ENCODE assay signal across 10 cellular contexts in the genomic region with DNA sequence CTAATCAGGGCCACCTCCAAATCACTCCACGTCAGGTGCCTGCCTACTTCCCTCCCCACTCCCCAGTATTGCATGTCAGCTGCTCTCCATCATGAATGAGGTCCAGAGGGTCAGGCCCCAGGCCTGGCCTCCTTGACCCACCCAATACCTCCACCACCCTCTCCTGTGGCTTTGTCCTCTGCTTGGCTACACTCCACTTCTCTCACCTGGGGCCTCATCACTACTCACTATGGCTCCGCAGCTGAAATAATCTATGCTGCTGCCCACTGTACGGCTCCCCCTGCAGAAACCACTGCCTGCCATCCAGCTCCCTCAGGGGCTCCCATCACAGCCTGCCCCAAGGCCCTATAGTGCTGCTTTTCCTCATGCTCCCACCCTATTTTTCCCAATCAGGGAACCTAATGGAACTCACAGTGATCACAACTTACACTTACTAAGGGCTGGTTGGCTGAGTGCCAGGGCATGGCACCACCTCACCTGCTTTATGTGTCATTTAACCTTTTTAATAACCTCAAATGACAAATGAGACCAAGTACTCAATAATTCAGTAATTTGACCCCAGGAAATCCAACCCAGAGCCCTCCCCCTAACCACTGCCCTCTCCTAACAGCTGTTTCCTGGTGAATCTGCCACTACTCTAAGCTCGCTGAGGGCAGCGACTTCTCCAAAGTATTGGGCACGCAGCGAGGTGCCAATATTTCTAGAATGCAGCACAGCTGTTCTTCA. TPM values are rescaled to one million over a fixed set of nuclear protein-coding genes. Genes with fewer than 3 reads are reported as not detected.
DNase-seq lines count a peak whose midpoint lies in the region; ATAC-seq, FAIRE-seq and TF ChIP-seq lines count a peak whose summit lies in the region.
"Had no signal": no experiment of that assay in that cellular context is flagged by ENCODE, and none has a peak within 500 bp of the region (broad histone marks: within the 10 kb centered on the region; RNA-seq: fewer than 3 reads in every experiment).

No MANE protein-coding gene starts in this region.

- H4K20me1 ChIP-seq in HCT116 (ENCODE audit: insufficient read depth) (no peaks in the 10 kb centered on the region), neural progenitor cell (ENCODE audit: low read depth) (peaks cover 12% of the 10 kb centered on the region)

- BruUV-seq in HCT116 (replicated peaks; lab: Mats Ljungman, UMichigan), result no TSS peak

- H3K9ac ChIP-seq in HCT116 (ENCODE audit: low read length), result no peak overlapping the region
- no peak overlapping the region for H3K9ac ChIP-seq in neural progenitor cell
- peak overlapping the region in 1 of 2 donors; percentile 93 for H3K9ac ChIP-seq in kidney (ENCODE audit: low read length in 2 of 2)
- H3K9ac ChIP-seq: KMS-11 had no signal

- H3K27ac Mint-ChIP-seq in CD8-positive, alpha-beta memory T cell, result peak overlapping the region in 7 of 8 donors; percentile 44 to 94 (median 64)
- H3K27ac Mint-ChIP-seq in activated T-helper 17 cell treated with anti-CD3 and anti-CD28 coated beads, Interleukin-2, amount 50 U/mL, for 72 hours, result peak overlapping the region; percentile 92
- H3K27ac Mint-ChIP-seq in neural progenitor cell (no peak overlapping the region), CD14-positive monocyte (peak overlapping the region in 2 of 7 donors; percentile 0 to 34)

- no peaks in the 10 kb centered on the region for H3K36me3 ChIP-seq in CD8-positive, alpha-beta memory T cell (ENCODE audit: insufficient read depth, low read length)
- peaks cover 2 to 3% of the 10 kb centered on the region in 2 experiments; a peak in 2 of 4 replicates for H3K36me3 ChIP-seq in HCT116 (ENCODE audit: control insufficient read depth in 1 of 2, insufficient read depth in 2 of 2, low read length in 2 of 2)
- no peaks in the 10 kb centered on the region for H3K36me3 ChIP-seq in neural progenitor cell
- peaks cover 2 to 4% of the 10 kb centered on the region in 2 donors for H3K36me3 ChIP-seq in kidney (ENCODE audit: control insufficient read depth in 1 of 2, insufficient read depth in 2 of 2, low read length in 2 of 2)

- peaks cover 0 to 11% (median 0%) of the 10 kb centered on the region in 3 donors for H3K36me3 Mint-ChIP-seq in CD8-positive, alpha-beta memory T cell
- H3K36me3 Mint-ChIP-seq in activated T-helper 17 cell treated with anti-CD3 and anti-CD28 coated beads, Interleukin-2, amount 50 U/mL, for 72 hours (ENCODE audit: low read depth), result peaks cover 7% of the 10 kb centered on the region
- H3K36me3 Mint-ChIP-seq in neural progenitor cell, result peaks cover 3% of the 10 kb centered on the region
- peaks cover 28 to 33% of the 10 kb centered on the region in 2 donors for H3K36me3 Mint-ChIP-seq in CD14-positive monocyte

- TF ChIP-seq CTCF in HCT116 (IDR thresholded peaks at IDR 0.05 in 2 of 3, conservative IDR thresholded peaks at IDR 0.05 in 1 of 3; ENCODE audit: borderline replicate concordance in 1 of 3, insufficient read depth in 1 of 3, low read depth in 2 of 3, low read length in 2 of 3) (no peak), neural progenitor cell (IDR thresholded peaks at IDR 0.05) (no peak), kidney (IDR thresholded peaks at IDR 0.05; ENCODE audit: borderline replicate concordance, extremely low read depth, insufficient read depth) (no peak), CD14-positive monocyte (IDR thresholded peaks at IDR 0.05) (no peak)

- POLR2A ChIA-PET in CD8-positive, alpha-beta memory T cell (lab: Charles Lee), result no interaction called here
- POLR2A ChIA-PET in HCT116 (lab: Charles Lee), result interaction anchor here (0.9 kb wide), 1 partner anchor 12 kb away, joined by 3 read pairs; no protein-coding TSS in a partner anchor

- no peak overlapping the region for H3K27ac ChIP-seq in CD8-positive, alpha-beta memory T cell (ENCODE audit: low read depth, low read length)
- no peak overlapping the region for H3K27ac ChIP-seq in HCT116 (ENCODE audit: low read depth, low read length)
- no peak overlapping the region for H3K27ac ChIP-seq in neural progenitor cell
- no peak overlapping the region for H3K27ac ChIP-seq in kidney (ENCODE audit: low read depth in 2 of 2, low read length in 2 of 2)
- H3K27ac ChIP-seq: KMS-11, Peyer's patch had no signal

- peaks cover 29% of the 10 kb centered on the region for H3K4me1 ChIP-seq in CD8-positive, alpha-beta memory T cell (ENCODE audit: insufficient read depth, low read length)
- H3K4me1 ChIP-seq in HCT116 (ENCODE audit: control insufficient read depth in 1 of 2, insufficient read depth in 2 of 2, low read length in 2 of 2) (peaks cover 16 to 23% of the 10 kb centered on the region in 2 experiments), neural progenitor cell (peaks cover 4% of the 10 kb centered on the region), kidney (ENCODE audit: control insufficient read depth in 1 of 2, insufficient read depth in 1 of 2, low read depth in 1 of 2, low read length in 2 of 2) (peaks cover 13 to 30% of the 10 kb centered on the region in 2 donors)

- H3K27me3 ChIP-seq in CD8-positive, alpha-beta memory T cell (ENCODE audit: insufficient read depth, low read length, poor library complexity, severe bottlenecking), result no peaks in the 10 kb centered on the region
- no peaks in the 10 kb centered on the region for H3K27me3 ChIP-seq in HCT116 (ENCODE audit: insufficient read depth, low read length)
- H3K27me3 ChIP-seq in neural progenitor cell, result peaks cover 7% of the 10 kb centered on the region
- H3K27me3 ChIP-seq: Peyer's patch had no signal

- DNase-seq in CD8-positive, alpha-beta memory T cell, result no peak
- no peak for DNase-seq in HCT116 (ENCODE audit: low read depth, low spot score)
- no peak for DNase-seq in neural progenitor cell (ENCODE audit: low spot score)
- DNase-seq in kidney, result no peak
- no peak for DNase-seq in germinal center (ENCODE audit: low spot score)
- no peak for DNase-seq in CD14-positive monocyte (ENCODE audit: low spot score)
- DNase-seq in HTR-8/SVneo (ENCODE audit: insufficient read length, low spot score), result no peak

- H3K9me3 Mint-ChIP-seq in CD8-positive, alpha-beta memory T cell, result no peaks in the 10 kb centered on the region
- no peaks in the 10 kb centered on the region for H3K9me3 Mint-ChIP-seq in activated T-helper 17 cell treated with anti-CD3 and anti-CD28 coated beads, Interleukin-2, amount 50 U/mL, for 72 hours
- H3K9me3 Mint-ChIP-seq in neural progenitor cell (no peaks in the 10 kb centered on the region), CD14-positive monocyte (no peaks in the 10 kb centered on the region)

- H3K4me1 Mint-ChIP-seq in CD8-positive, alpha-beta memory T cell, result peaks cover 58 to 70% (median 64%) of the 10 kb centered on the region in 3 donors
- peaks cover 55% of the 10 kb centered on the region for H3K4me1 Mint-ChIP-seq in activated T-helper 17 cell treated with anti-CD3 and anti-CD28 coated beads, Interleukin-2, amount 50 U/mL, for 72 hours
- H3K4me1 Mint-ChIP-seq in neural progenitor cell, result peaks cover 29% of the 10 kb centered on the region
- H3K4me1 Mint-ChIP-seq in CD14-positive monocyte, result peaks cover 61% of the 10 kb centered on the region

- no peak for FAIRE-seq in kidney (lab: Jason Lieb, UNC)
- FAIRE-seq in HTR-8/SVneo (lab: Jason Lieb, UNC), result no peak

- H3K9me3 ChIP-seq in CD8-positive, alpha-beta memory T cell (ENCODE audit: low read length), result no peaks in the 10 kb centered on the region
- H3K9me3 ChIP-seq in HCT116 (ENCODE audit: control insufficient read depth in 1 of 2, insufficient read depth in 1 of 2, low read depth in 1 of 2, low read length in 2 of 2) (no peaks in the 10 kb centered on the region), neural progenitor cell (ENCODE audit: low read depth) (no peaks in the 10 kb centered on the region), kidney (ENCODE audit: control insufficient read depth in 1 of 2, low read length in 2 of 2) (no peaks in the 10 kb centered on the region)
- H3K9me3 ChIP-seq: Peyer's patch had no signal

- CTCF ChIA-PET in CD8-positive, alpha-beta memory T cell (lab: Charles Lee), result interaction anchor here (1.1 to 2.8 kb wide), 4 partner anchors 10 to 183 kb away, joined by 3 to 24 read pairs (median 9); no protein-coding TSS in a partner anchor
- CTCF ChIA-PET in HCT116 (lab: Charles Lee), result interaction anchor here (1.1 kb wide), 1 partner anchor 183 kb away, joined by 4 read pairs; no protein-coding TSS in a partner anchor

- no peak for ATAC-seq in HCT116
- ATAC-seq in activated T-helper 17 cell treated with anti-CD3 and anti-CD28 coated beads, Interleukin-2, amount 50 U/mL, for 72 hours (replicated peaks), result no peak

- no peak for TF ChIP-seq RAD21 in HCT116 (IDR thresholded peaks at IDR 0.05; ENCODE audit: low read depth)

- peak overlapping the region in 6 of 7 donors; percentile 5 to 84 (median 81) for H3K4me3 Mint-ChIP-seq in CD8-positive, alpha-beta memory T cell
- H3K4me3 Mint-ChIP-seq in activated T-helper 17 cell treated with anti-CD3 and anti-CD28 coated beads, Interleukin-2, amount 50 U/mL, for 72 hours, result peak overlapping the region; percentile 96
- H3K4me3 Mint-ChIP-seq in neural progenitor cell, result peak overlapping the region; percentile 58
- no peak overlapping the region for H3K4me3 Mint-ChIP-seq in CD14-positive monocyte

- H3K79me2 ChIP-seq in HCT116 (ENCODE audit: insufficient read depth, low read length), result peaks cover 19% of the 10 kb centered on the region; the same call in 1 of the 2 replicates
- H3K79me2 ChIP-seq in neural progenitor cell (ENCODE audit: low read depth), result peaks cover 9% of the 10 kb centered on the region

- H2AFZ ChIP-seq in HCT116 (ENCODE audit: low read depth, low read length, poor library complexity, severe bottlenecking) (no peak overlapping the region), neural progenitor cell (replicated peaks) (no peak overlapping the region)

- H3F3A ChIP-seq in neural progenitor cell (ENCODE audit: low read depth), result no peaks in the 10 kb centered on the region

- intact Hi-C loops in HCT116 (cut with micrococcal nuclease) (loop anchor here (5.0 kb wide), 1 partner anchor 77 kb away; no protein-coding TSS in a partner anchor), kidney (cut with DNase I) (no loop called here), CD14-positive monocyte (cut with micrococcal nuclease) (loop anchor here (5.0 to 10.0 kb wide), 3 partner anchors 72 to 180 kb away; a partner anchor contains a TSS)

- H3K4me3 ChIP-seq in CD8-positive, alpha-beta memory T cell (ENCODE audit: low read length), result no peak overlapping the region
- H3K4me3 ChIP-seq in HCT116 (replicated peaks in 1 of 2; ENCODE audit: low read depth in 1 of 2, low read length in 2 of 2) (no peak overlapping the region), neural progenitor cell (no peak overlapping the region), kidney (ENCODE audit: low read length in 2 of 2) (peak overlapping the region in 1 of 2 donors; percentile 96)

- H3K4me2 ChIP-seq in HCT116 (ENCODE audit: low read length) (peak overlapping the region; percentile 92), neural progenitor cell (no peak overlapping the region)

- peaks cover 0 to 2% of the 10 kb centered on the region in 2 donors for H3K27me3 Mint-ChIP-seq in CD8-positive, alpha-beta memory T cell
- H3K27me3 Mint-ChIP-seq in activated T-helper 17 cell treated with anti-CD3 and anti-CD28 coated beads, Interleukin-2, amount 50 U/mL, for 72 hours, result no peaks in the 10 kb centered on the region
- no peaks in the 10 kb centered on the region for H3K27me3 Mint-ChIP-seq in neural progenitor cell (ENCODE audit: insufficient read depth, low read depth)
- H3K27me3 Mint-ChIP-seq in CD14-positive monocyte (ENCODE audit: low read depth in 3 of 3), result peaks cover 3 to 10% (median 7%) of the 10 kb centered on the region in 3 donors

- no peak for TF ChIP-seq POLR2A in HCT116 (IDR thresholded peaks at IDR 0.05; ENCODE audit: borderline replicate concordance, extremely low read depth, insufficient read depth, insufficient read length)

- no peaks in the 10 kb centered on the region for H3K9me2 ChIP-seq in HCT116 (ENCODE audit: insufficient read depth)

- RAD21 ChIA-PET in HCT116 (lab: Charles Lee; ENCODE audit: low non-redundant PET in 1 of 2, low total read pairs in 2 of 2, uncharacterized antibody in 2 of 2, unreplicated experiment in 2 of 2), result interaction anchor here in 1 of 2 experiments (1.9 kb wide), 1 partner anchor 183 kb away, joined by 5 read pairs; no protein-coding TSS in a partner anchor

RNA-seq across cellular contexts. Expression of a gene that starts 2.3 kb away (rescaled TPM):
- 10 to 100 TPM; 21.6 to 22.8 TPM for total RNA-seq in CD8-positive, alpha-beta memory T cell
- 16.9 TPM for polyA plus RNA-seq in CD8-positive, alpha-beta memory T cell
- total RNA-seq in HCT116 (2021; ENCODE audit: unreplicated experiment) (38.8 TPM), neural progenitor cell (ENCODE audit: low replicate concordance) (18.0 and 38.5 TPM in 2 replicates), kidney (70.9 TPM)
- 29.6 and 34.1 TPM in 2 replicates for polyA plus RNA-seq in HCT116 (2012)
- 10 to 100 TPM; 21.2 to 24.2 TPM for total RNA-seq in activated T-helper 17 cell treated with anti-CD3 and anti-CD28 coated beads, Interleukin-2, amount 50 U/mL, for 72 hours
- polyA plus RNA-seq in kidney (ENCODE audit: insufficient read depth, low read depth, low replicate concordance) (38.8 TPM), CD14-positive monocyte (10 to 100 TPM; 23.2 to 31.2 TPM)

RNA-seq across cellular contexts. Expression of a gene that starts 2.4 kb away (rescaled TPM):
- total RNA-seq in CD8-positive, alpha-beta memory T cell, result 1 to 10 TPM in 1 of 2 experiments, under 1 TPM in 1; 0.80 to 1.1 TPM
- polyA plus RNA-seq in CD8-positive, alpha-beta memory T cell, result 0.67 TPM
- 5.6 TPM for total RNA-seq in HCT116 (2021; ENCODE audit: unreplicated experiment)
- polyA plus RNA-seq in HCT116 (2012), result 2.1 TPM in 2 replicates
- total RNA-seq in activated T-helper 17 cell treated with anti-CD3 and anti-CD28 coated beads, Interleukin-2, amount 50 U/mL, for 72 hours, result 1 to 10 TPM; 2.7 to 4.7 TPM
- 1.2 and 2.3 TPM in 2 replicates for total RNA-seq in neural progenitor cell (ENCODE audit: low replicate concordance)
- 14.1 TPM for total RNA-seq in kidney
- 4.8 TPM for polyA plus RNA-seq in kidney (ENCODE audit: insufficient read depth, low read depth, low replicate concordance)
- polyA plus RNA-seq in CD14-positive monocyte, result 1 to 10 TPM in 1 of 2 donors, under 1 TPM in 1; 0.67 to 2.2 TPM

RNA-seq across cellular contexts. Expression of a gene that starts 48.3 kb away (rescaled TPM):
- total RNA-seq in CD8-positive, alpha-beta memory T cell, result 10 to 100 TPM; 31.7 to 33.8 TPM
- 30.7 TPM for polyA plus RNA-seq in CD8-positive, alpha-beta memory T cell
- total RNA-seq in HCT116 (2021; ENCODE audit: unreplicated experiment), result 15.0 TPM
- polyA plus RNA-seq in HCT116 (2012), result 22.5 and 60.5 TPM in 2 replicates
- total RNA-seq in activated T-helper 17 cell treated with anti-CD3 and anti-CD28 coated beads, Interleukin-2, amount 50 U/mL, for 72 hours, result 100 to 1,000 TPM in 1 of 2 donors, 10 to 100 TPM in 1; 42.9 to 145 TPM
- total RNA-seq in neural progenitor cell (ENCODE audit: low replicate concordance), result 1.9 and 6.5 TPM in 2 replicates
- total RNA-seq in kidney, result 21.6 TPM
- polyA plus RNA-seq in kidney (ENCODE audit: insufficient read depth, low read depth, low replicate concordance), result 16.5 TPM
- polyA plus RNA-seq in CD14-positive monocyte, result 100 to 1,000 TPM; 104 to 113 TPM

RNA-seq across cellular contexts. Expression of a gene that starts 53.3 kb away (rescaled TPM):
- 10 to 100 TPM; 44.7 to 46.3 TPM for total RNA-seq in CD8-positive, alpha-beta memory T cell
- 44.7 TPM for polyA plus RNA-seq in CD8-positive, alpha-beta memory T cell
- total RNA-seq in HCT116 (2021; ENCODE audit: unreplicated experiment), result 35.6 TPM
- 12.6 and 14.5 TPM in 2 replicates for polyA plus RNA-seq in HCT116 (2012)
- total RNA-seq in activated T-helper 17 cell treated with anti-CD3 and anti-CD28 coated beads, Interleukin-2, amount 50 U/mL, for 72 hours, result 10 to 100 TPM; 56.6 to 81.1 TPM
- 76.3 and 127 TPM in 2 replicates for total RNA-seq in neural progenitor cell (ENCODE audit: low replicate concordance)
- total RNA-seq in kidney, result 48.3 TPM
- 21.0 TPM for polyA plus RNA-seq in kidney (ENCODE audit: insufficient read depth, low read depth, low replicate concordance)
- 10 to 100 TPM; 17.1 to 22.7 TPM for polyA plus RNA-seq in CD14-positive monocyte

RNA-seq across cellular contexts. Expression of a gene that starts 53.4 kb away (rescaled TPM):
- total RNA-seq in CD8-positive, alpha-beta memory T cell, result under 1 TPM; 0.07 to 0.09 TPM
- polyA plus RNA-seq in CD8-positive, alpha-beta memory T cell, result not detected
- 0.05 TPM for total RNA-seq in HCT116 (2021; ENCODE audit: unreplicated experiment)
- not detected in 2 replicates for polyA plus RNA-seq in HCT116 (2012)
- under 1 TPM; 0.21 to 0.22 TPM for total RNA-seq in activated T-helper 17 cell treated with anti-CD3 and anti-CD28 coated beads, Interleukin-2, amount 50 U/mL, for 72 hours
- total RNA-seq in neural progenitor cell (ENCODE audit: low replicate concordance), result 0.69 and 0.81 TPM in 2 replicates
- 0.25 TPM for total RNA-seq in kidney
- 0.17 TPM for polyA plus RNA-seq in kidney (ENCODE audit: insufficient read depth, low read depth, low replicate concordance)
- not detected for polyA plus RNA-seq in CD14-positive monocyte

Comparison
In these comparisons a context has a peak if more than half of its experiments do, and no peak if none do; other contexts are left out.
1. H3K4me3 Mint-ChIP-seq: peak in CD8-positive, alpha-beta memory T cell (6 of 7), activated T-helper 17 cell treated with anti-CD3 and anti-CD28 coated beads, Interleukin-2, amount 50 U/mL, for 72 hours (single experiment) and neural progenitor cell (single experiment); none in CD14-positive monocyte (0 of 2).